In genomic region chr1:82399093-82399492, GRCh38 we compare ENCODE assay signal across 17 cellular contexts.
"Had no signal": no experiment of that assay in that cellular context is flagged by ENCODE, and none has a peak within 500 bp of the region (broad histone marks: within the 10 kb centered on the region; RNA-seq: fewer than 3 reads in every experiment).

No MANE protein-coding gene starts in this region.

- H3K9ac ChIP-seq: parathyroid adenoma had no signal

- H2AFZ ChIP-seq: parathyroid adenoma had no signal

- H3K4me3 ChIP-seq: colonic mucosa, lower lobe of right lung, thoracic aorta, upper lobe of left lung had no signal

- H3K4me1 ChIP-seq: colonic mucosa, lower lobe of right lung, parathyroid adenoma, upper lobe of left lung had no signal

- H3K9me3 ChIP-seq: colonic mucosa, lower lobe of right lung, neutrophil, thoracic aorta, upper lobe of left lung had no signal

- H3K79me2 ChIP-seq: parathyroid adenoma had no signal

- H3K27me3 ChIP-seq: colonic mucosa, neutrophil, upper lobe of left lung had no signal

- H3K36me3 ChIP-seq: colonic mucosa, lower lobe of right lung, neutrophil, thoracic aorta, upper lobe of left lung had no signal

- DNase-seq: activated CD4-positive, alpha-beta T cell treated with anti-CD3 and anti-CD28 coated beads, Interleukin-2, amount 10 ng/mL, durations not matched to agents 7 days and 5 days; activated CD8-positive, alpha-beta memory T cell treated with anti-CD3 and anti-CD28 coated beads, Interleukin-2, amount 50 U/mL, for 4 hours; activated effector memory CD4-positive, alpha-beta T cell treated with Interleukin-2 at 50 U/mL for 16 hours; activated naive CD4-positive, alpha-beta T cell treated with anti-CD3 and anti-CD28 coated beads, Interleukin-2, amount 10 ng/mL, durations not matched to agents 7 days and 5 days; activated naive CD8-positive, alpha-beta T cell treated with anti-CD3 and anti-CD28 coated beads, Interleukin-2, amount 50 U/mL, for 24 hours; activated T-cell treated with anti-CD3 and anti-CD28 coated beads, Interleukin-2, amount 50 U/mL, for 4 hours; aorta; caudate nucleus; colonic mucosa; hypothalamus; lower lobe of right lung; stimulated activated naive B cell treated with anti-CD40 and anti-IgM and Interleukin-4, amounts not matched to agents 10 μg/mL and 1 μg/mL and 100 μg/mL, for 72 hours; T1000; upper lobe of left lung had no signal
